In genomic region chr5:174522641-174523260, GRCh38 we compare ENCODE assay signal across 2 cellular contexts.
TF ChIP-seq lines count a peak whose summit lies in the region.

No MANE protein-coding gene starts in this region.

TF ChIP-seq in HEK293, 187 proteins besides CTCF, POLR2A, EP300 and RAD21 (continued from another document):
- 0 out of 2 replicates have a peak, but pooled peaks have one; percentile 22 for TF ChIP-seq ZNF596 (tag by site-specific recombination; IDR thresholded peaks at IDR 0.05)

TF ChIP-seq in H1, 55 proteins besides CTCF, POLR2A, EP300 and RAD21:
- TF ChIP-seq RNF2 (IDR thresholded peaks at IDR 0.05; ENCODE audit: borderline replicate concordance, low read depth, low read length, missing control alignments, poor library complexity, severe bottlenecking) (no peak), KDM1A (IDR thresholded peaks at IDR 0.05; ENCODE audit: borderline replicate concordance, low read length) (peak; percentile 73; the same call in 1 of the 2 replicates)
